Comparison of ENCODE assay signal across 1 cellular context in the genomic region with DNA sequence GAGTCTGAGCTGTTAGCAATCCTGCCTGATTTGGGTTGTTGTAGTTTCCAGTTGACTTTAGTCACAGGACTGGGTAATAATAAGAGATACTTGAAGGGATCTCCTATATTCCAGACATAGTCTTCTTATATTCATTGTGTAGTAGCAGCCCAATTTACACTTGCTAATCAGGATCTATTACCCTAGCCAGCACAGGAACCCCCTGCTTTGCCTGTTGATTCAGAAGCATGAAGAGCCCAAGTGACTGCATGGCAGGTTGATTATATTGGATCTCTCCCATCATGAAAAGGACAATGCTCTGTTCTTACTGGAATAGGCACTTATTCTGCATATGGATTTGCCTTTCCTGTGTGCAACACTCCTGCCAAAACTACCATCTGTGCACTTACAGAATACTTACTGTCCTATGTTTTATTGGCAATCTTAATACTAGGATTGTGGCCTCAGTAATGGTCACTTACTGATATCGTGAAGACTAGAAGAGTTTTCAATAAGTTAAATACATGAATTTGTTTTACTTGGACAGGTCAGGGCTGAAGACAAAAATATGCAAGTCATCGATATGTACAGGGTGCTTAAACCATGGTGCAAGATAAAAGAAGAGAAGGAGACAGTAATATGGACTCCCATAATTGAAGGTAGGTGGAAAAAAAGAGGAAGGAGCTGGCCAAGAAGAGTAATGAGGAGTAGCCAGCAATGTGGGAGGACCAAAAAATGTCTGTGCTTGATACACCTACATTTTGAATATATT.
TF ChIP-seq lines count a peak whose summit lies in the region.

No MANE protein-coding gene starts in this region.

TF ChIP-seq in GM23338, 12 proteins besides CTCF, POLR2A, EP300 and RAD21 (continued from another document):
- TF ChIP-seq REST (IDR thresholded peaks at IDR 0.05; ENCODE audit: unreplicated experiment) (no peak), ETS1 (IDR thresholded peaks at IDR 0.05) (no peak), CREB1 (CRISPR knock-in tag; IDR thresholded peaks at IDR 0.05; ENCODE audit: low read depth) (no peak), JUNB (IDR thresholded peaks at IDR 0.05; ENCODE audit: unreplicated experiment) (no peak), EZH2 (IDR thresholded peaks at IDR 0.05; ENCODE audit: low read depth, unreplicated experiment) (no peak)
